9 cellular contexts compared by ENCODE assay signal in genomic region chr12:132561784-132562156, GRCh38. TPM values are rescaled to one million over a fixed set of nuclear protein-coding genes. Genes with fewer than 3 reads are reported as not detected.
DNase-seq lines count a peak whose midpoint lies in the region; ATAC-seq and TF ChIP-seq lines count a peak whose summit lies in the region.
"Had no signal": no experiment of that assay in that cellular context is flagged by ENCODE, and none has a peak within 500 bp of the region (broad histone marks: within the 10 kb centered on the region; RNA-seq: fewer than 3 reads in every experiment).

No MANE protein-coding gene starts in this region.

- no peak for ATAC-seq in GM18858 (IDR thresholded peaks at IDR 0.05; ENCODE audit: unreplicated experiment)

- intact Hi-C loops in posterior vena cava (cut with DNase I): no loop called here

- H3K36me3 ChIP-seq in MG63: peaks cover 17% of the 10 kb centered on the region

- no peaks in the 10 kb centered on the region for H3K27me3 ChIP-seq in MG63

- peak; percentile 34 to 46 for DNase-seq in activated CD4-positive, alpha-beta T cell treated with anti-CD3 and anti-CD28 coated beads, Interleukin-2, amount 50 U/mL, for 48 hours
- DNase-seq in activated CD4-positive, alpha-beta T cell treated with anti-CD3 and anti-CD28 coated beads, Interleukin-2, amount 50 U/mL, for 4 hours: no peak
- DNase-seq in MG63: peak; percentile 43
- no peak for DNase-seq in cardiac fibroblast (ENCODE audit: low read depth in 2 of 2)
- DNase-seq in retinal pigment epithelial cell (ENCODE audit: low read depth): no peak
- DNase-seq in posterior vena cava (ENCODE audit: low spot score): no peak
- DNase-seq in activated CD8-positive, alpha-beta memory T cell treated with anti-CD3 and anti-CD28 coated beads for 24 hours: no peak

- H3K9me3 ChIP-seq in MG63: no peaks in the 10 kb centered on the region

- H3K4me3 ChIP-seq in MG63 (peak overlapping the region; percentile 81), cardiac fibroblast (replicated peaks in 1 of 2; ENCODE audit: low read depth in 2 of 2, low read length in 2 of 2) (no peak overlapping the region), retinal pigment epithelial cell (ENCODE audit: low read length) (no peak overlapping the region)

- TF ChIP-seq CTCF in cardiac fibroblast (IDR thresholded peaks at IDR 0.05; ENCODE audit: low read depth, low read length) (peak; percentile 38), retinal pigment epithelial cell (conservative IDR thresholded peaks at IDR 0.05; ENCODE audit: low read depth, low read length) (peak; percentile 66)

RNA-seq across cellular contexts. Expression of gene LRCOL1, which starts 48.6 kb away (rescaled TPM):
- not detected in 2 replicates for total RNA-seq in MG63 (2014; rRNA removed; shearing (Covaris generic); ENCODE audit: low replicate concordance)
- under 1 TPM; 0.62 to 0.65 TPM for total RNA-seq in posterior vena cava

RNA-seq across cellular contexts. Expression of gene P2RX2, which starts 56.8 kb away (rescaled TPM):
- total RNA-seq in MG63 (2014; rRNA removed; shearing (Covaris generic); ENCODE audit: low replicate concordance): not detected in 2 replicates
- total RNA-seq in posterior vena cava: not detected
- total RNA-seq: skeletal muscle tissue had no signal

Comparison
In these comparisons a context has a peak if more than half of its experiments do, and no peak if none do; other contexts are left out.
1. DNase-seq: peak in activated CD4-positive, alpha-beta T cell treated with anti-CD3 and anti-CD28 coated beads, Interleukin-2, amount 50 U/mL, for 48 hours (2 of 2) and MG63 (single experiment); none in activated CD4-positive, alpha-beta T cell treated with anti-CD3 and anti-CD28 coated beads, Interleukin-2, amount 50 U/mL, for 4 hours (0 of 2), cardiac fibroblast (0 of 2), retinal pigment epithelial cell (single experiment), posterior vena cava (single experiment) and activated CD8-positive, alpha-beta memory T cell treated with anti-CD3 and anti-CD28 coated beads for 24 hours (single experiment).